Comparison of ENCODE assay signal across 8 cellular contexts in the genomic region with DNA sequence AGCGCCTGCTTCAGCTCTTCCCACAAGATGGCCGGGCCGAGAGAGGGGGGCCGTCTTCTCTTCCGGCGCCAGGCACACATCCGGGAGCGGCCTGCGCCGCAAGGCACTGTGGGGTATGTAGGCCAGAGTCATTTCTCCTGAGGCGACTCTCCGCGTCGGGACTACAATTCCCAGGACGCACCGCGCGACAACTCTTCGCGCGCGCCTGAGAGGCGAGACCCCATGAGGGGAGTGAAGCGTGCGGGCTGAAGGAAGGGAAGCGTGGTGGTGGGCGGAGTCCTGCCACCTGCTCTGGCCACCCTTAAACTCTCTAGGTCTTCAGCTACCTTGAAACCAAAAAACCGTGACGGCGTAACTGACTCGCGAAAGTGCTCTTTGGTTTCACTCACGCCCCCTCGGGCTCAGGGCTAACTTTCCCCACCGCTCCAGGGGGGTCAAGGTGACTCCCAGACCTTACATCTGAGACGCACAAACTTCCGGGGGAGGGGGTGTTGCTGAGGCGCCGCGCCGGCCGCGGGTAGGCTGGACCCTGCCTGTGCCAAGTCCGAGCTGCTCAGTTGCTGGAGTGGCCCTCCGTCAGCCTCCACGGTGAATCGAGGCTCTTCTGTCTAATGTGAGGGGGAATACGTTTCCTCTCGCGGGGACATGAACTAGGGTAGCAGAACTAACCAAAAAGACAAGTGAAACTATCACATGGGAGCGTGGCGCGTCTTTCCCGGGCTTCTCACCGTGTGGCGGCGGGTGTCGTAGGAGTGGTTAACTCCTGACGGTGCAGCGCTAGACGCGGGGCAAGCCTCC. TPM values are rescaled to one million over a fixed set of nuclear protein-coding genes. Genes with fewer than 3 reads are reported as not detected.
DNase-seq lines count a peak whose midpoint lies in the region; FAIRE-seq and TF ChIP-seq lines count a peak whose summit lies in the region.

A gene (minus strand): TSS at position 45 of the 798 bp plus-strand sequence. CDS start 102 bp downstream, outside the sequence.

- DNase-seq in GF-D8 (lab: John Stamatoyannopoulos, UW) (peak; percentile 95), HFF-Myc (ENCODE audit: extremely low read depth, low read depth) (peak; percentile 92), NAMALWA (ENCODE audit: low spot score) (peak; percentile 99), SK-N-DZ (ENCODE audit: low spot score) (peak; percentile 97), frontal cortex (ENCODE audit: low spot score in 2 of 2) (peak; percentile 92 to 95), substantia nigra (lab: John Stamatoyannopoulos, UW) (peak; percentile 81 to 98 (median 94))
- peak; percentile 97 for DNase-seq in activated naive CD4-positive, alpha-beta T cell treated with anti-CD3 and anti-CD28 coated beads for 36 hours

- peak within 1 kb of the TSS; percentile 98 for H3K27ac Mint-ChIP-seq in activated naive CD4-positive, alpha-beta T cell treated with anti-CD3 and anti-CD28 coated beads for 36 hours

- peak within 1 kb of the TSS; percentile 97 for H3K4me3 Mint-ChIP-seq in activated naive CD4-positive, alpha-beta T cell treated with anti-CD3 and anti-CD28 coated beads for 36 hours

- H3K4me1 Mint-ChIP-seq in activated naive CD4-positive, alpha-beta T cell treated with anti-CD3 and anti-CD28 coated beads for 36 hours (ENCODE audit: low read depth): peaks cover 44% of the 10 kb centered on the region

- H3K4me3 ChIP-seq in HFF-Myc (replicated peaks; ENCODE audit: low read depth, low read length) (peak within 1 kb of the TSS; percentile 82), neutrophil (ENCODE audit: low read depth in 1 of 2, low read length in 1 of 2) (peak within 1 kb of the TSS; percentile 92 to 96)

- CTCF ChIA-PET in activated naive CD4-positive, alpha-beta T cell treated with anti-CD3 and anti-CD28 coated beads for 36 hours (lab: Charles Lee): interaction anchor here (0.6 to 1.8 kb wide), 2 partner anchors 92 to 260 kb away, joined by 3 to 4 read pairs; no protein-coding TSS in a partner anchor

- intact Hi-C loops in activated naive CD4-positive, alpha-beta T cell treated with anti-CD3 and anti-CD28 coated beads for 36 hours (cut with micrococcal nuclease): loop anchor here (1.0 to 10.0 kb wide), 16 partner anchors 48 to 1093 kb away; a partner anchor contains a TSS

- H3K4me1 ChIP-seq in neutrophil (ENCODE audit: control insufficient read depth in 1 of 2, insufficient read depth in 1 of 2, low read depth in 1 of 2, low read length in 1 of 2): peaks cover 49 to 50% of the 10 kb centered on the region in 2 experiments

- H3K36me3 ChIP-seq in neutrophil: peaks cover 5% of the 10 kb centered on the region

- H3K27ac ChIP-seq in neutrophil (peak within 1 kb of the TSS; percentile 65), substantia nigra (ENCODE audit: low read depth, low read length, poor library complexity, severe bottlenecking) (peak within 1 kb of the TSS; percentile 80)

- no peaks in the 10 kb centered on the region for H3K27me3 Mint-ChIP-seq in activated naive CD4-positive, alpha-beta T cell treated with anti-CD3 and anti-CD28 coated beads for 36 hours (ENCODE audit: low read depth)

- TF ChIP-seq CTCF in HFF-Myc (IDR thresholded peaks at IDR 0.05; ENCODE audit: low read depth, low read length, missing control alignments) (no peak), neutrophil (IDR thresholded peaks at IDR 0.05) (no peak)

- no peaks in the 10 kb centered on the region for H3K27me3 ChIP-seq in neutrophil

- peaks cover 44% of the 10 kb centered on the region for H3K36me3 Mint-ChIP-seq in activated naive CD4-positive, alpha-beta T cell treated with anti-CD3 and anti-CD28 coated beads for 36 hours (ENCODE audit: low read depth)

- no peaks in the 10 kb centered on the region for H3K9me3 Mint-ChIP-seq in activated naive CD4-positive, alpha-beta T cell treated with anti-CD3 and anti-CD28 coated beads for 36 hours

- FAIRE-seq in frontal cortex (lab: Jason Lieb, UNC): no peak

- H3K9me3 ChIP-seq in neutrophil: no peaks in the 10 kb centered on the region

RNA-seq across cellular contexts. Expression of the gene that starts here (rescaled TPM):
- 152 and 167 TPM in 2 replicates for polyA plus RNA-seq in SK-N-DZ (2014; cell fraction: cytosol; rRNA removed)
- 82.0 and 88.0 TPM in 2 replicates for polyA plus RNA-seq in SK-N-DZ (2014; cell fraction: nucleus; rRNA removed)
- total RNA-seq in activated naive CD4-positive, alpha-beta T cell treated with anti-CD3 and anti-CD28 coated beads for 36 hours: 100 to 1,000 TPM; 527 to 537 TPM
- 152 TPM for total RNA-seq in frontal cortex

Comparison
In these comparisons a context has a peak if more than half of its experiments do, and no peak if none do; other contexts are left out.
1. Peak in every context shown above with its lines: DNase-seq, H3K4me3 ChIP-seq and H3K27ac ChIP-seq.